In genomic region chr1:156122086-156122485, GRCh38 we compare ENCODE assay signal across 9 cellular contexts. TPM values are rescaled to one million over a fixed set of nuclear protein-coding genes. Genes with fewer than 3 reads are reported as not detected.
DNase-seq lines count a peak whose midpoint lies in the region; ATAC-seq and TF ChIP-seq lines count a peak whose summit lies in the region.
"Had no signal": no experiment of that assay in that cellular context is flagged by ENCODE, and none has a peak within 500 bp of the region (broad histone marks: within the 10 kb centered on the region; RNA-seq: fewer than 3 reads in every experiment).

No MANE protein-coding gene starts in this region.

- CTCF ChIA-PET in HCT116 (lab: Charles Lee), result interaction anchor here (1.8 to 2.9 kb wide), 2 partner anchors 10 to 26 kb away, joined by 5 to 19 read pairs; no protein-coding TSS in a partner anchor

- no TSS peak for BruUV-seq in HCT116 (replicated peaks; lab: Mats Ljungman, UMichigan)

- peaks cover 4% of the 10 kb centered on the region; the same call in 1 of the 2 replicates for H4K20me1 ChIP-seq in HCT116 (ENCODE audit: insufficient read depth)
- peaks cover 38% of the 10 kb centered on the region for H4K20me1 ChIP-seq in hepatocyte (ENCODE audit: insufficient read depth, poor library complexity, severe bottlenecking)
- peaks cover 79% of the 10 kb centered on the region for H4K20me1 ChIP-seq in smooth muscle cell (ENCODE audit: low read depth)

- in situ Hi-C loops in astrocyte of the cerebellum (cut with HindIII; ENCODE audit: low sequenced_read_pairs), result no loop called here

- DNase-seq in HCT116 (ENCODE audit: low read depth, low spot score) (no peak), astrocyte of the cerebellum (ENCODE audit: low read depth) (no peak), hepatocyte (ENCODE audit: low spot score) (no peak), smooth muscle cell (lab: John Stamatoyannopoulos, UW; ENCODE audit: unreplicated experiment) (no peak), HPDE6-E6E7 (ENCODE audit: extremely low spot score) (no peak), GM03348 (ENCODE audit: low spot score) (no peak)
- DNase-seq: activated naive CD4-positive, alpha-beta T cell treated with anti-CD3 and anti-CD28 coated beads for 36 hours had no signal

- H3K36me3 ChIP-seq in HCT116 (ENCODE audit: control insufficient read depth in 1 of 2, insufficient read depth in 2 of 2, low read length in 2 of 2) (peaks cover 0 to 11% of the 10 kb centered on the region in 2 experiments; a peak in 1 of 4 replicates), hepatocyte (replicated peaks; ENCODE audit: insufficient read depth, low read depth) (no peaks in the 10 kb centered on the region), smooth muscle cell (ENCODE audit: low read depth) (no peaks in the 10 kb centered on the region)

- no peak for TF ChIP-seq RAD21 in HCT116 (IDR thresholded peaks at IDR 0.05; ENCODE audit: low read depth)

- no peak for TF ChIP-seq POLR2A in HCT116 (IDR thresholded peaks at IDR 0.05; ENCODE audit: borderline replicate concordance, extremely low read depth, insufficient read depth, insufficient read length)

- ATAC-seq in HCT116 (no peak), GM21447 (IDR thresholded peaks at IDR 0.05; ENCODE audit: unreplicated experiment) (no peak), HG03139 (IDR thresholded peaks at IDR 0.05; ENCODE audit: unreplicated experiment) (no peak)

- H3K79me2 ChIP-seq in HCT116 (ENCODE audit: insufficient read depth, low read length) (peaks cover 99% of the 10 kb centered on the region), hepatocyte (peaks cover 95% of the 10 kb centered on the region), smooth muscle cell (ENCODE audit: low read depth) (peaks cover 88% of the 10 kb centered on the region)

- WGBS in hepatocyte (ENCODE audit: low lambda C conversion rate, missing lambda C conversion rate), result 80% methylated on average over 4 of the region's 4 CpGs
- 85% methylated on average over 4 of the region's 4 CpGs for WGBS in smooth muscle cell (ENCODE audit: low lambda C conversion rate)

- peaks cover 78 to 100% of the 10 kb centered on the region in 2 experiments for H3K4me1 ChIP-seq in HCT116 (ENCODE audit: control insufficient read depth in 1 of 2, insufficient read depth in 2 of 2, low read length in 2 of 2)
- H3K4me1 ChIP-seq in hepatocyte (ENCODE audit: insufficient read depth), result peaks cover 98% of the 10 kb centered on the region
- H3K4me1 ChIP-seq in smooth muscle cell (ENCODE audit: low read depth), result peaks cover 57% of the 10 kb centered on the region

- no peak overlapping the region for H2AFZ ChIP-seq in HCT116 (ENCODE audit: low read depth, low read length, poor library complexity, severe bottlenecking)
- H2AFZ ChIP-seq in hepatocyte, result no peak overlapping the region
- H2AFZ ChIP-seq in smooth muscle cell (ENCODE audit: low read depth), result no peak overlapping the region

- H3F3A ChIP-seq in smooth muscle cell (ENCODE audit: low read depth), result peaks cover 58% of the 10 kb centered on the region

- peak overlapping the region; percentile 19 to 52 for H3K4me3 ChIP-seq in HCT116 (replicated peaks in 1 of 2; ENCODE audit: low read depth in 1 of 2, low read length in 2 of 2)
- H3K4me3 ChIP-seq in astrocyte of the cerebellum (ENCODE audit: low read depth, low read length), result peak overlapping the region; percentile 32
- H3K4me3 ChIP-seq in hepatocyte, result no peak overlapping the region
- H3K4me3 ChIP-seq in smooth muscle cell, result peak overlapping the region; percentile 31

- peak overlapping the region; percentile 90 for H3K4me2 ChIP-seq in HCT116 (ENCODE audit: low read length)
- peak overlapping the region; percentile 69 for H3K4me2 ChIP-seq in hepatocyte
- peak overlapping the region; percentile 88 for H3K4me2 ChIP-seq in smooth muscle cell

- H3K27me3 ChIP-seq in HCT116 (ENCODE audit: insufficient read depth, low read length) (no peaks in the 10 kb centered on the region), hepatocyte (no peaks in the 10 kb centered on the region), smooth muscle cell (ENCODE audit: low read depth) (no peaks in the 10 kb centered on the region)

- no peak for TF ChIP-seq CTCF in HCT116 (IDR thresholded peaks at IDR 0.05 in 2 of 3, conservative IDR thresholded peaks at IDR 0.05 in 1 of 3; ENCODE audit: borderline replicate concordance in 1 of 3, insufficient read depth in 1 of 3, low read depth in 2 of 3, low read length in 2 of 3)
- TF ChIP-seq CTCF in astrocyte of the cerebellum (IDR thresholded peaks at IDR 0.05; ENCODE audit: low read depth, low read length, missing control alignments), result no peak
- TF ChIP-seq CTCF in hepatocyte (IDR thresholded peaks at IDR 0.05; ENCODE audit: poor library complexity), result no peak
- TF ChIP-seq CTCF in smooth muscle cell (IDR thresholded peaks at IDR 0.05; ENCODE audit: borderline replicate concordance, insufficient read depth, poor library complexity, severe bottlenecking), result no peak

- H3K9me3 ChIP-seq in HCT116 (ENCODE audit: control insufficient read depth in 1 of 2, insufficient read depth in 1 of 2, low read depth in 1 of 2, low read length in 2 of 2), result no peaks in the 10 kb centered on the region
- no peaks in the 10 kb centered on the region for H3K9me3 ChIP-seq in hepatocyte (ENCODE audit: low read depth)
- H3K9me3 ChIP-seq in smooth muscle cell (replicated peaks; ENCODE audit: low read depth), result no peaks in the 10 kb centered on the region

- H3K9ac ChIP-seq in HCT116 (ENCODE audit: low read length) (peak overlapping the region; percentile 75), smooth muscle cell (ENCODE audit: low read depth) (peak overlapping the region; percentile 98)

- POLR2A ChIA-PET in HCT116 (lab: Charles Lee), result interaction anchor here (1.1 to 6.1 kb wide), 4 partner anchors 8 to 24 kb away, joined by 3 to 56 read pairs (median 32); partner anchors contain the start of gene LMNA

- intact Hi-C loops in HCT116 (cut with micrococcal nuclease), result no loop called here

- RAD21 ChIA-PET in HCT116 (lab: Charles Lee; ENCODE audit: low non-redundant PET in 1 of 2, low total read pairs in 2 of 2, uncharacterized antibody in 2 of 2, unreplicated experiment in 2 of 2), result interaction anchor here in 1 of 2 experiments (1.7 kb wide), 1 partner anchor 21 kb away, joined by 4 read pairs; no protein-coding TSS in a partner anchor

- H3K27ac ChIP-seq in HCT116 (ENCODE audit: low read depth, low read length) (peak overlapping the region; percentile 95), hepatocyte (peak overlapping the region; percentile 98), smooth muscle cell (ENCODE audit: low read depth) (peak overlapping the region; percentile 100)

- H3K9me2 ChIP-seq in HCT116 (ENCODE audit: insufficient read depth), result no peaks in the 10 kb centered on the region
- H3K9me2 ChIP-seq in hepatocyte (replicated peaks; ENCODE audit: insufficient read depth), result no peaks in the 10 kb centered on the region

TF ChIP-seq in HCT116, 20 proteins besides CTCF, POLR2A, EP300 and RAD21:
- TF ChIP-seq SP1 (IDR thresholded peaks at IDR 0.05; ENCODE audit: low read depth) (no peak), FOSL1 (IDR thresholded peaks at IDR 0.05; ENCODE audit: low read depth) (no peak), EZH2 (IDR thresholded peaks at IDR 0.05) (no peak)
TF ChIP-seq in HCT116: peak in this region for 0.

RNA-seq across cellular contexts. Expression of gene LMNA, which starts 7.6 kb away (rescaled TPM):
- 528 TPM for total RNA-seq in HCT116 (2021; ENCODE audit: unreplicated experiment)
- 440 and 523 TPM in 2 replicates for polyA plus RNA-seq in HCT116 (2012)
- total RNA-seq in hepatocyte, result 161 and 208 TPM in 2 replicates
- 345 and 402 TPM in 2 replicates for polyA plus RNA-seq in hepatocyte
- total RNA-seq in smooth muscle cell, result 237 and 256 TPM in 2 replicates
- polyA plus RNA-seq in smooth muscle cell, result 626 and 674 TPM in 2 replicates

RNA-seq across cellular contexts. Expression of gene SEMA4A, which starts 31.3 kb away (rescaled TPM):
- total RNA-seq in HCT116 (2021; ENCODE audit: unreplicated experiment) (0.39 TPM), hepatocyte (1.4 and 2.1 TPM in 2 replicates), smooth muscle cell (2.1 and 5.0 TPM in 2 replicates)
- 0.30 and 0.37 TPM in 2 replicates for polyA plus RNA-seq in HCT116 (2012)
- polyA plus RNA-seq in hepatocyte (1.3 and 2.6 TPM in 2 replicates), smooth muscle cell (2.2 and 4.2 TPM in 2 replicates)

RNA-seq across cellular contexts. Expression of gene MEX3A, which starts 39.8 kb away (rescaled TPM):
- 6.1 TPM for total RNA-seq in HCT116 (2021; ENCODE audit: unreplicated experiment)
- polyA plus RNA-seq in HCT116 (2012), result 4.9 and 5.5 TPM in 2 replicates
- total RNA-seq in hepatocyte, result 11.0 and 12.0 TPM in 2 replicates
- polyA plus RNA-seq in hepatocyte, result 9.3 and 10.8 TPM in 2 replicates
- 13.5 and 13.8 TPM in 2 replicates for total RNA-seq in smooth muscle cell
- polyA plus RNA-seq in smooth muscle cell, result 10.5 and 11.0 TPM in 2 replicates
